8 cellular contexts compared by ENCODE assay signal in the genomic region with DNA sequence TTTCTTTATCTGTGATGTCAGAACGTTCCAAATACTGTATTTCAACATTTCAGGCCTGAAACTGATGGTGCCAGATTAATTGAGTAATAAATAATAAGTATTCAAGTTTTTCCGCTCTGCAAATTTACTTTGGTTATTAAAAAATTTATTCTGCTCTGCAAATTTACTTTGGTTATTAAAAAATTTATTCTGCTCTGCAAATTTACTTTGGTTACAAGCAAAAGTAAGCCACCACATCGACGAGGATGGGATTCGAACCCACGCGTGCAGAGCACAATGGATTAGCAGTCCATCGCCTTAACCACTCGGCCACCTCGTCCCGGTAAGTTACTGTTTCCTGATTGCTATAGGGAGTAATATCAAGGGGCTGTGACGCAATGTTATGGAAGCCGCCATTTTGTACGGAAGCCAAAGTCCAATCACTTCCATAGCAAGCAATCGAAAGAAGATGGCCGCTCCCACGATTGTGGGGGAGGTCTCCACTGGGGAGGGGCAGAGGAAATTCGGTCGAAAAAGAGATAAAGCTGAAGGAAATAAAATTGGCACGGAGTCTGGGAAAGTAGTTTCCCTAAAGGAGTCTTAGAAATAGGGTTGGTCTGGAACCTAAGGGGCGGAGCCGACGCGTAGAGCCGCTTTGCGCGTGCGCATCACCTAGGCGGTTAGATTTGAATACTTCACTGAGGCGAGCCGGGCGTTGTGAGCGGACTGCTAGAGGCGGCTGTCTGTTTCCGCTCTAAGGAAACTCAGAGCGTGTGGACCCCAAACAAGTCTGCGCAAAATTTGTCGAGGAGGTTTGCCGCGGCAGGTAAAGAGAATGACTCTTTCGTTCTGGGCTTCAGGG. TPM values are rescaled to one million over a fixed set of nuclear protein-coding genes. Genes with fewer than 3 reads are reported as not detected.
DNase-seq lines count a peak whose midpoint lies in the region; ATAC-seq and TF ChIP-seq lines count a peak whose summit lies in the region.

Gene KNL1, plus strand, starts transcription at position 662 of the 841 bp plus-strand sequence. CDS start 8,683 bp downstream, outside the sequence.

- peak; percentile 16 to 24 for TF ChIP-seq POLR2A in Peyer's patch (IDR thresholded peaks at IDR 0.05)

- H3K9me3 Mint-ChIP-seq in activated T-cell treated with anti-CD3 and anti-CD28 coated beads, Interleukin-2, amount 50 U/mL, for 4 hours: no peaks in the 10 kb centered on the region

- peaks cover 4% of the 10 kb centered on the region for H3K27me3 Mint-ChIP-seq in activated T-cell treated with anti-CD3 and anti-CD28 coated beads, Interleukin-2, amount 50 U/mL, for 4 hours (ENCODE audit: low read depth)

- H3K36me3 ChIP-seq in KOPT-K1 (ENCODE audit: insufficient read depth, low read length) (peaks cover 8% of the 10 kb centered on the region), Peyer's patch (no peaks in the 10 kb centered on the region), mucosa of stomach (ENCODE audit: control insufficient read depth, insufficient read depth, low read length) (no peaks in the 10 kb centered on the region)

- no peak for TF ChIP-seq CTCF in Peyer's patch (IDR thresholded peaks at IDR 0.05)

- H3K9ac ChIP-seq in mucosa of stomach (ENCODE audit: low read length): peak within 1 kb of the TSS; percentile 93

- DNase-seq in DMS53 treated with DMSO at 0.1 percent for 48 hours (lab: John Stamatoyannopoulos, UW; ENCODE audit: unreplicated experiment) (peak; percentile 89), Peyer's patch (peak; percentile 89 to 96 (median 91))
- peak; percentile 82 for DNase-seq in activated T-cell treated with anti-CD3 and anti-CD28 coated beads, Interleukin-2, amount 50 U/mL, for 4 hours
- DNase-seq in stimulated activated CD8-positive, alpha-beta memory T cell treated with anti-CD3 and anti-CD28 coated beads, Interleukin-4, amount 100 ng/mL, for 48 hours: peak; percentile 95

- H3K4me1 Mint-ChIP-seq in activated T-cell treated with anti-CD3 and anti-CD28 coated beads, Interleukin-2, amount 50 U/mL, for 4 hours (ENCODE audit: low read depth): peaks cover 27% of the 10 kb centered on the region

- H3K36me3 Mint-ChIP-seq in activated T-cell treated with anti-CD3 and anti-CD28 coated beads, Interleukin-2, amount 50 U/mL, for 4 hours (ENCODE audit: insufficient read depth): no peaks in the 10 kb centered on the region

- peak; percentile 65 for ATAC-seq in GM21786 (IDR thresholded peaks at IDR 0.05; ENCODE audit: unreplicated experiment)
- peak; percentile 89 to 90 for ATAC-seq in activated T-cell treated with anti-CD3 and anti-CD28 coated beads, Interleukin-2, amount 50 U/mL, for 4 hours
- ATAC-seq in esophagus mucosa: peak; percentile 91

- H3K27me3 ChIP-seq in Peyer's patch (no peaks in the 10 kb centered on the region), mucosa of stomach (ENCODE audit: control insufficient read depth, insufficient read depth, low read length) (no peaks in the 10 kb centered on the region)

- H3K4me3 ChIP-seq in Peyer's patch (peak within 1 kb of the TSS; percentile 45 to 66 (median 58)), mucosa of stomach (ENCODE audit: low read length) (peak within 1 kb of the TSS; percentile 90)

- peaks cover 0 to 9% (median 3%) of the 10 kb centered on the region in 4 donors for H3K4me1 ChIP-seq in Peyer's patch
- H3K4me1 ChIP-seq in mucosa of stomach (ENCODE audit: control insufficient read depth, insufficient read depth, low read length): peaks cover 8% of the 10 kb centered on the region

- H3K4me3 Mint-ChIP-seq in activated T-cell treated with anti-CD3 and anti-CD28 coated beads, Interleukin-2, amount 50 U/mL, for 4 hours: peak within 1 kb of the TSS; percentile 89

- H3K9me3 ChIP-seq in KOPT-K1 (ENCODE audit: insufficient read depth, low read length, poor library complexity, severe bottlenecking) (no peaks in the 10 kb centered on the region), Peyer's patch (no peaks in the 10 kb centered on the region), mucosa of stomach (ENCODE audit: control insufficient read depth, low read length) (no peaks in the 10 kb centered on the region)

- peak within 1 kb of the TSS; percentile 92 for H3K27ac ChIP-seq in KOPT-K1 (ENCODE audit: low read depth, low read length, poor library complexity, severe bottlenecking)
- peak within 1 kb of the TSS; percentile 76 to 91 (median 88) for H3K27ac ChIP-seq in Peyer's patch

RNA-seq across cellular contexts. Expression of gene KNL1, which starts in this region (rescaled TPM):
- 10 to 100 TPM in 2 of 4 donors, 1 to 10 TPM in 2; 6.6 to 26.6 (median 12.8) TPM for total RNA-seq in Peyer's patch
- 1 to 10 TPM; 2.9 to 4.1 (median 3.6) TPM for total RNA-seq in activated T-cell treated with anti-CD3 and anti-CD28 coated beads, Interleukin-2, amount 50 U/mL, for 4 hours
- 8.8 TPM for total RNA-seq in esophagus mucosa

Comparison
In these comparisons a context has a peak if more than half of its experiments do, and no peak if none do; other contexts are left out.
1. Peak in every context shown above with its lines: DNase-seq, ATAC-seq, H3K4me3 ChIP-seq and H3K27ac ChIP-seq.